In the genomic region with DNA sequence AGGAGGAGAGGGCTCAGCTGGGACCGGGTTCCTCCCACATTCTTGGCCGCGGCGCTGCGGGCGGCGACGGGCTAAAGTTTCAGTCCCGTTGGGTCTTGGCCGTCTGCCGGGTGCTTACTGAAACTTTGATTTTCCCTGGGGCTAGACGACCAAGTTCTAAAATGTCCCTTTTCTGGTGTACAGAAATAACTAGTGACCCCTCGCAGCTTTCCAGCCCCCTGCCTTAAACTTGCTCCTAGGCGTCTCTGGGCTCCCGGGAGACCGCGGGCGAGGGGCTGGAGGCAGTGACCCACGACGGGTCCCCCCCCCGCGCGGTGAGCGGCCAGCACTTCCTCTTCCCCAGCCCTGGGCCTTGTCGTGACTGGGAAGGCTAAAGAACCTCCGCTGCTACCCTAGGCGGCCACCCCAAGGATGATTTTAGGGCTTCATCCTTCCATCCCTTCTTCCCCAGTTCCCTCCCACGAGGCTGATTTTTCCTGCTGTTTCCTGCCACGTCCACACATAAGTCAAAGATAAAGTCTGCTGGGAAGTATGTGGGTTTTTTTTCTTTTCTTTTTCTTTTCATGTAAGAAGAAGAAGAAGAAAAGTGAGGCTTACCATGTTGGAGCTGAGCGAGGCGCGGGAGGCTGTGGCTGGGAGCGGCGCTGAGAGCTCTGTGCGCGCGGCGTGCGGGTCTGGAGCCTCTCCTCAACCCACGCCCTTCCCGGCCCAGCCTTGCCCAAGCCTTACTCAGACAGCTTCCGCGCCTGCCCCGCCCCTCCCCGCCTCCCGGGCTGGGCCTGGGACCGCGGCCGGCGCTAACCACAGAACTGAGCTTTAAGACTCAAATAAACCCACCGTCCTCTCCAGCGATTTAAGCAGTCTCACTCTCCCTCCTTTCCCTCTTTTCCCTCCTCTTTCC, we compare ENCODE assay signal across 8 cellular contexts. TPM values are rescaled to one million over a fixed set of nuclear protein-coding genes. Genes with fewer than 3 reads are reported as not detected.
DNase-seq lines count a peak whose midpoint lies in the region; ATAC-seq and TF ChIP-seq lines count a peak whose summit lies in the region.

A gene (minus strand): TSS at position 689 of the 901 bp plus-strand sequence. CDS start 89 bp downstream, at position 600.

- H3K36me3 ChIP-seq in adipocyte (ENCODE audit: control insufficient read depth, insufficient read depth, low read length, severe bottlenecking): peaks cover 27% of the 10 kb centered on the region
- H3K36me3 ChIP-seq in urinary bladder (ENCODE audit: insufficient read depth): peaks cover 4% of the 10 kb centered on the region

- peak within 1 kb of the TSS; percentile 98 for H3K27ac ChIP-seq in urinary bladder (ENCODE audit: low read depth)

- H3K27me3 Mint-ChIP-seq in T-cell (no peaks in the 10 kb centered on the region), progenitor cell of endocrine pancreas (peaks cover 3% of the 10 kb centered on the region)

- CTCF ChIA-PET in T-cell (lab: Charles Lee): interaction anchor here (0.6 to 3.8 kb wide), 7 partner anchors 12 to 423 kb away, joined by 3 to 21 read pairs (median 3); no protein-coding TSS in a partner anchor

- peak; percentile 38 to 66 (median 58) for ATAC-seq in T-cell (replicated peaks in 1 of 4)

- H3K4me3 ChIP-seq in adipocyte (ENCODE audit: low read length) (peak within 1 kb of the TSS; percentile 98), urinary bladder (ENCODE audit: low read depth, low read length) (peak within 1 kb of the TSS; percentile 79)

- intact Hi-C loops in cardiac septum (cut with DNase I): loop anchor here (1.0 kb wide), 1 partner anchor 12 kb away; no protein-coding TSS in a partner anchor

- H3K9me3 ChIP-seq in adipocyte (ENCODE audit: control insufficient read depth, low read length): no peaks in the 10 kb centered on the region

- H3K4me1 Mint-ChIP-seq in T-cell: peaks cover 45 to 51% (median 49%) of the 10 kb centered on the region in 3 donors
- peaks cover 24% of the 10 kb centered on the region for H3K4me1 Mint-ChIP-seq in progenitor cell of endocrine pancreas (ENCODE audit: low read depth)

- no peaks in the 10 kb centered on the region for H3K27me3 ChIP-seq in adipocyte (replicated peaks; ENCODE audit: control insufficient read depth, insufficient read depth, low read length)

- POLR2A ChIA-PET in T-cell (lab: Charles Lee): interaction anchor here (0.6 to 1.2 kb wide), 4 partner anchors 12 to 91 kb away, joined by 3 to 6 read pairs (median 4); no protein-coding TSS in a partner anchor

- H3K4me3 Mint-ChIP-seq in T-cell: peak within 1 kb of the TSS; percentile 97 to 99 (median 97)
- peak within 1 kb of the TSS; percentile 91 for H3K4me3 Mint-ChIP-seq in progenitor cell of endocrine pancreas (ENCODE audit: low read depth)

- H3K36me3 Mint-ChIP-seq in T-cell: peaks cover 35% of the 10 kb centered on the region
- H3K36me3 Mint-ChIP-seq in progenitor cell of endocrine pancreas (ENCODE audit: insufficient read depth): peaks cover 6% of the 10 kb centered on the region

- under 1% methylated on average over 52 of the region's 52 CpGs for WGBS in urinary bladder

- H3K9me3 Mint-ChIP-seq in T-cell: no peaks in the 10 kb centered on the region
- H3K9me3 Mint-ChIP-seq in progenitor cell of endocrine pancreas (ENCODE audit: low read depth): no peaks in the 10 kb centered on the region

- peaks cover 28% of the 10 kb centered on the region for H3K4me1 ChIP-seq in adipocyte (ENCODE audit: control insufficient read depth, insufficient read depth, low read length)
- H3K4me1 ChIP-seq in urinary bladder (ENCODE audit: insufficient read depth): peaks cover 3% of the 10 kb centered on the region

- TF ChIP-seq CTCF in progenitor cell of endocrine pancreas (IDR thresholded peaks at IDR 0.05; ENCODE audit: unreplicated experiment): peak; percentile 6

- DNase-seq in NK-92 treated with Interleukin-12 subunit alpha and Interleukin-12 subunit beta, amount 100 ng/mL, for 24 hours (lab: John Stamatoyannopoulos, UW): peak; percentile 49
- DNase-seq in NK-92 (lab: John Stamatoyannopoulos, UW; ENCODE audit: unreplicated experiment): no peak
- peak; percentile 93 for DNase-seq in HT-29 (ENCODE audit: low spot score)
- DNase-seq in T-cell: peak in 30 of 34 experiments; percentile 17 to 83 (median 38)
- DNase-seq in adipocyte (ENCODE audit: low read depth): peak; percentile 98
- DNase-seq in cardiac septum (ENCODE audit: low spot score): peak; percentile 96
- peak; percentile 53 for DNase-seq in progenitor cell of endocrine pancreas (ENCODE audit: low spot score, unreplicated experiment)

- peak within 1 kb of the TSS; percentile 100 for H3K9ac ChIP-seq in adipocyte (ENCODE audit: low read length)

- H3K27ac Mint-ChIP-seq in T-cell (peak within 1 kb of the TSS; percentile 98 to 99), progenitor cell of endocrine pancreas (peak within 1 kb of the TSS; percentile 92)

RNA-seq across cellular contexts. Expression of the gene that starts here (rescaled TPM):
- total RNA-seq in HT-29 (2014; rRNA removed; shearing (Covaris generic)): 326 and 331 TPM in 2 replicates
- total RNA-seq in T-cell: 100 to 1,000 TPM in 3 of 5 donors, 10 to 100 TPM in 2; 37.3 to 254 (median 195) TPM
- total RNA-seq in cardiac septum: 90.8 TPM
- total RNA-seq in progenitor cell of endocrine pancreas: 142 and 192 TPM in 2 replicates
- 81.9 TPM for total RNA-seq in urinary bladder
- 910 TPM for polyA plus RNA-seq in urinary bladder
